In genomic region chr16:68229431-68230175, GRCh38 we compare ENCODE assay signal across 1 cellular context.
TF ChIP-seq lines count a peak whose summit lies in the region.

No MANE protein-coding gene starts in this region.

TF ChIP-seq in HepG2, 621 proteins besides CTCF, POLR2A, EP300 and RAD21 (continues in another document):
- no peak; the same call in 1 of the 2 replicates for TF ChIP-seq BCL6 (CRISPR knock-in tag; IDR thresholded peaks at IDR 0.05)
- TF ChIP-seq ZBTB7A (CRISPR knock-in tag; IDR thresholded peaks at IDR 0.05) = no peak
- TF ChIP-seq ZBTB8A (CRISPR knock-in tag; IDR thresholded peaks at IDR 0.05; ENCODE audit: borderline replicate concordance, low read depth) = no peak
- no peak for TF ChIP-seq KDM2A (CRISPR knock-in tag; IDR thresholded peaks at IDR 0.05; ENCODE audit: borderline replicate concordance, low read depth)
- no peak for TF ChIP-seq ZNF556 (CRISPR knock-in tag; IDR thresholded peaks at IDR 0.05; ENCODE audit: borderline replicate concordance)
- TF ChIP-seq ZNF572 (CRISPR knock-in tag; IDR thresholded peaks at IDR 0.05) = 0 out of 2 replicates have a peak, but pooled peaks have one; percentile 49
- TF ChIP-seq KLF9 (CRISPR knock-in tag; IDR thresholded peaks at IDR 0.05; ENCODE audit: low read depth) = no peak
- 0 out of 2 replicates have a peak, but pooled peaks have one; percentile 8 for TF ChIP-seq CBX5 (CRISPR knock-in tag; IDR thresholded peaks at IDR 0.05; ENCODE audit: borderline replicate concordance)
- TF ChIP-seq ZNF761 (CRISPR knock-in tag; conservative IDR thresholded peaks at IDR 0.05) = no peak
- no peak for TF ChIP-seq RORA (CRISPR knock-in tag; IDR thresholded peaks at IDR 0.05)
- TF ChIP-seq, protein P1, sequence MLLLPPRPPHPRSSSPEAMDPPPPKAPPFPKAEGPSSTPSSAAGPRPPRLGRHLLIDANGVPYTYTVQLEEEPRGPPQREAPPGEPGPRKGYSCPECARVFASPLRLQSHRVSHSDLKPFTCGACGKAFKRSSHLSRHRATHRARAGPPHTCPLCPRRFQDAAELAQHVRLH (CRISPR knock-in tag; IDR thresholded peaks at IDR 0.05; ENCODE audit: borderline replicate concordance, low read depth) = 0 out of 2 replicates have a peak, but pooled peaks have one; percentile 31
- peak; percentile 22; the same call in 1 of the 2 replicates for TF ChIP-seq ZFY (CRISPR knock-in tag; IDR thresholded peaks at IDR 0.05)
- TF ChIP-seq, protein P2, sequence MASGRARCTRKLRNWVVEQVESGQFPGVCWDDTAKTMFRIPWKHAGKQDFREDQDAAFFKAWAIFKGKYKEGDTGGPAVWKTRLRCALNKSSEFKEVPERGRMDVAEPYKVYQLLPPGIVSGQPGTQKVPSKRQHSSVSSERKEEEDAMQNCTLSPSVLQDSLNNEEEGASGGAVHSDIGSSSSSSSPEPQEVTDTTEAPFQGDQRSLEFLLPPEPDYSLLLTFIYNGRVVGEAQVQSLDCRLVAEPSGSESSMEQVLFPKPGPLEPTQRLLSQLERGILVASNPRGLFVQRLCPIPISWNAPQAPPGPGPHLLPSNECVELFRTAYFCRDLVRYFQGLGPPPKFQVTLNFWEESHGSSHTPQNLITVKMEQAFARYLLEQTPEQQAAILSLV (CRISPR knock-in tag; IDR thresholded peaks at IDR 0.05; ENCODE audit: borderline replicate concordance) = 0 out of 2 replicates have a peak, but pooled peaks have one; percentile 21
- TF ChIP-seq ZFP91 (CRISPR knock-in tag; IDR thresholded peaks at IDR 0.05; ENCODE audit: borderline replicate concordance) = peak; percentile 39; the same call in 1 of the 2 replicates
- TF ChIP-seq ZNF614 (CRISPR knock-in tag; IDR thresholded peaks at IDR 0.05; ENCODE audit: borderline replicate concordance) = 0 out of 2 replicates have a peak, but pooled peaks have one; percentile 20
- TF ChIP-seq HNRNPK (IDR thresholded peaks at IDR 0.05; ENCODE audit: low read depth, low read length, poor library complexity, severe bottlenecking) = no peak
- TF ChIP-seq ZNF746 (CRISPR knock-in tag; IDR thresholded peaks at IDR 0.05) = no peak
- no peak for TF ChIP-seq NCOA1 (CRISPR knock-in tag; IDR thresholded peaks at IDR 0.05)
- 0 out of 2 replicates have a peak, but pooled peaks have one; percentile 15 for TF ChIP-seq SSRP1 (CRISPR knock-in tag; IDR thresholded peaks at IDR 0.05)
- TF ChIP-seq RBAK (CRISPR knock-in tag; IDR thresholded peaks at IDR 0.05) = no peak
- TF ChIP-seq ZNF574 (CRISPR knock-in tag; IDR thresholded peaks at IDR 0.05) = peak; percentile 20; the same call in 1 of the 2 replicates
- no peak for TF ChIP-seq ELF1 (CRISPR knock-in tag; IDR thresholded peaks at IDR 0.05)
- TF ChIP-seq MAZ (IDR thresholded peaks at IDR 0.05; ENCODE audit: borderline replicate concordance, low read depth, low read length) = no peak
- no peak for TF ChIP-seq MAZ (CRISPR knock-in tag; IDR thresholded peaks at IDR 0.05; ENCODE audit: low read depth)
- no peak for TF ChIP-seq RARG (CRISPR knock-in tag; IDR thresholded peaks at IDR 0.05; ENCODE audit: low read depth)
- TF ChIP-seq ASH2L (IDR thresholded peaks at IDR 0.05; ENCODE audit: insufficient read length, low read depth, low read length) = peak; percentile 20
- TF ChIP-seq, protein P3, sequence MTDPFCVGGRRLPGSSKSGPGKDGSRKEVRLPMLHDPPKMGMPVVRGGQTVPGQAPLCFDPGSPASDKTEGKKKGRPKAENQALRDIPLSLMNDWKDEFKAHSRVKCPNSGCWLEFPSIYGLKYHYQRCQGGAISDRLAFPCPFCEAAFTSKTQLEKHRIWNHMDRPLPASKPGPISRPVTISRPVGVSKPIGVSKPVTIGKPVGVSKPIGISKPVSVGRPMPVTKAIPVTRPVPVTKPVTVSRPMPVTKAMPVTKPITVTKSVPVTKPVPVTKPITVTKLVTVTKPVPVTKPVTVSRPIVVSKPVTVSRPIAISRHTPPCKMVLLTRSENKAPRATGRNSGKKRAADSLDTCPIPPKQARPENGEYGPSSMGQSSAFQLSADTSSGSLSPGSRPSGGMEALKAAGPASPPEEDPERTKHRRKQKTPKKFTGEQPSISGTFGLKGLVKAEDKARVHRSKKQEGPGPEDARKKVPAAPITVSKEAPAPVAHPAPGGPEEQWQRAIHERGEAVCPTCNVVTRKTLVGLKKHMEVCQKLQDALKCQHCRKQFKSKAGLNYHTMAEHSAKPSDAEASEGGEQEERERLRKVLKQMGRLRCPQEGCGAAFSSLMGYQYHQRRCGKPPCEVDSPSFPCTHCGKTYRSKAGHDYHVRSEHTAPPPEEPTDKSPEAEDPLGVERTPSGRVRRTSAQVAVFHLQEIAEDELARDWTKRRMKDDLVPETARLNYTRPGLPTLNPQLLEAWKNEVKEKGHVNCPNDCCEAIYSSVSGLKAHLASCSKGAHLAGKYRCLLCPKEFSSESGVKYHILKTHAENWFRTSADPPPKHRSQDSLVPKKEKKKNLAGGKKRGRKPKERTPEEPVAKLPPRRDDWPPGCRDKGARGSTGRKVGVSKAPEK (CRISPR knock-in tag; IDR thresholded peaks at IDR 0.05; ENCODE audit: borderline replicate concordance) = no peak
- peak; percentile 77 for TF ChIP-seq RBM22 (optimal IDR thresholded peaks at IDR 0.05; ENCODE audit: low read length)
- TF ChIP-seq STAG1 (CRISPR knock-in tag; IDR thresholded peaks at IDR 0.05) = peak; percentile 82
- 0 out of 2 replicates have a peak, but pooled peaks have one; percentile 40 for TF ChIP-seq PPARG (CRISPR knock-in tag; conservative IDR thresholded peaks at IDR 0.05)
- TF ChIP-seq ZNF501 (CRISPR knock-in tag; IDR thresholded peaks at IDR 0.05) = peak; percentile 16; the same call in 1 of the 2 replicates
- peak; percentile 64; the same call in 1 of the 2 replicates for TF ChIP-seq ZSCAN9 (CRISPR knock-in tag; IDR thresholded peaks at IDR 0.05; ENCODE audit: borderline replicate concordance)
- 0 out of 2 replicates have a peak, but pooled peaks have one; percentile 20 for TF ChIP-seq POLR2AphosphoS2 (IDR thresholded peaks at IDR 0.05; ENCODE audit: low read depth, low read length)
- TF ChIP-seq THAP8 (CRISPR knock-in tag; IDR thresholded peaks at IDR 0.05; ENCODE audit: borderline replicate concordance) = no peak
- 0 out of 2 replicates have a peak, but pooled peaks have one; percentile 31 for TF ChIP-seq ZNF331 (CRISPR knock-in tag; IDR thresholded peaks at IDR 0.05)
- TF ChIP-seq PAX8 (CRISPR knock-in tag; IDR thresholded peaks at IDR 0.05; ENCODE audit: borderline replicate concordance) = no peak
- no peak for TF ChIP-seq GTF2F1 (IDR thresholded peaks at IDR 0.05; ENCODE audit: low read length)
- 0 out of 2 replicates have a peak, but pooled peaks have one; percentile 38 for TF ChIP-seq HNF1B (CRISPR knock-in tag; IDR thresholded peaks at IDR 0.05)
- no peak for TF ChIP-seq TEAD2 (CRISPR knock-in tag; IDR thresholded peaks at IDR 0.05)
- TF ChIP-seq SMC3 (IDR thresholded peaks at IDR 0.05; ENCODE audit: low read length) = peak; percentile 74
- no peak for TF ChIP-seq CHCHD3 (CRISPR knock-in tag; IDR thresholded peaks at IDR 0.05)
- TF ChIP-seq ZNF792 (CRISPR knock-in tag; IDR thresholded peaks at IDR 0.05) = no peak
- peak; percentile 45; the same call in 1 of the 2 replicates for TF ChIP-seq SIN3B (IDR thresholded peaks at IDR 0.05; ENCODE audit: low read length)
- TF ChIP-seq ZNF263 (CRISPR knock-in tag; IDR thresholded peaks at IDR 0.05) = peak; percentile 83
- TF ChIP-seq, protein P4, sequence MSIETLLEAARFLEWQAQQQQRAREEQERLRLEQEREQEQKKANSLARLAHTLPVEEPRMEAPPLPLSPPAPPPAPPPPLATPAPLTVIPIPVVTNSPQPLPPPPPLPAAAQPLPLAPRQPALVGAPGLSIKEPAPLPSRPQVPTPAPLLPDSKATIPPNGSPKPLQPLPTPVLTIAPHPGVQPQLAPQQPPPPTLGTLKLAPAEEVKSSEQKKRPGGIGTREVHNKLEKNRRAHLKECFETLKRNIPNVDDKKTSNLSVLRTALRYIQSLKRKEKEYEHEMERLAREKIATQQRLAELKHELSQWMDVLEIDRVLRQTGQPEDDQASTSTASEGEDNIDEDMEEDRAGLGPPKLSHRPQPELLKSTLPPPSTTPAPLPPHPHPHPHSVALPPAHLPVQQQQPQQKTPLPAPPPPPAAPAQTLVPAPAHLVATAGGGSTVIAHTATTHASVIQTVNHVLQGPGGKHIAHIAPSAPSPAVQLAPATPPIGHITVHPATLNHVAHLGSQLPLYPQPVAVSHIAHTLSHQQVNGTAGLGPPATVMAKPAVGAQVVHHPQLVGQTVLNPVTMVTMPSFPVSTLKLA (IDR thresholded peaks at IDR 0.05) = no peak
- TF ChIP-seq ZNF232 (CRISPR knock-in tag; IDR thresholded peaks at IDR 0.05; ENCODE audit: borderline replicate concordance) = 0 out of 2 replicates have a peak, but pooled peaks have one; percentile 40
- TF ChIP-seq, protein P5, sequence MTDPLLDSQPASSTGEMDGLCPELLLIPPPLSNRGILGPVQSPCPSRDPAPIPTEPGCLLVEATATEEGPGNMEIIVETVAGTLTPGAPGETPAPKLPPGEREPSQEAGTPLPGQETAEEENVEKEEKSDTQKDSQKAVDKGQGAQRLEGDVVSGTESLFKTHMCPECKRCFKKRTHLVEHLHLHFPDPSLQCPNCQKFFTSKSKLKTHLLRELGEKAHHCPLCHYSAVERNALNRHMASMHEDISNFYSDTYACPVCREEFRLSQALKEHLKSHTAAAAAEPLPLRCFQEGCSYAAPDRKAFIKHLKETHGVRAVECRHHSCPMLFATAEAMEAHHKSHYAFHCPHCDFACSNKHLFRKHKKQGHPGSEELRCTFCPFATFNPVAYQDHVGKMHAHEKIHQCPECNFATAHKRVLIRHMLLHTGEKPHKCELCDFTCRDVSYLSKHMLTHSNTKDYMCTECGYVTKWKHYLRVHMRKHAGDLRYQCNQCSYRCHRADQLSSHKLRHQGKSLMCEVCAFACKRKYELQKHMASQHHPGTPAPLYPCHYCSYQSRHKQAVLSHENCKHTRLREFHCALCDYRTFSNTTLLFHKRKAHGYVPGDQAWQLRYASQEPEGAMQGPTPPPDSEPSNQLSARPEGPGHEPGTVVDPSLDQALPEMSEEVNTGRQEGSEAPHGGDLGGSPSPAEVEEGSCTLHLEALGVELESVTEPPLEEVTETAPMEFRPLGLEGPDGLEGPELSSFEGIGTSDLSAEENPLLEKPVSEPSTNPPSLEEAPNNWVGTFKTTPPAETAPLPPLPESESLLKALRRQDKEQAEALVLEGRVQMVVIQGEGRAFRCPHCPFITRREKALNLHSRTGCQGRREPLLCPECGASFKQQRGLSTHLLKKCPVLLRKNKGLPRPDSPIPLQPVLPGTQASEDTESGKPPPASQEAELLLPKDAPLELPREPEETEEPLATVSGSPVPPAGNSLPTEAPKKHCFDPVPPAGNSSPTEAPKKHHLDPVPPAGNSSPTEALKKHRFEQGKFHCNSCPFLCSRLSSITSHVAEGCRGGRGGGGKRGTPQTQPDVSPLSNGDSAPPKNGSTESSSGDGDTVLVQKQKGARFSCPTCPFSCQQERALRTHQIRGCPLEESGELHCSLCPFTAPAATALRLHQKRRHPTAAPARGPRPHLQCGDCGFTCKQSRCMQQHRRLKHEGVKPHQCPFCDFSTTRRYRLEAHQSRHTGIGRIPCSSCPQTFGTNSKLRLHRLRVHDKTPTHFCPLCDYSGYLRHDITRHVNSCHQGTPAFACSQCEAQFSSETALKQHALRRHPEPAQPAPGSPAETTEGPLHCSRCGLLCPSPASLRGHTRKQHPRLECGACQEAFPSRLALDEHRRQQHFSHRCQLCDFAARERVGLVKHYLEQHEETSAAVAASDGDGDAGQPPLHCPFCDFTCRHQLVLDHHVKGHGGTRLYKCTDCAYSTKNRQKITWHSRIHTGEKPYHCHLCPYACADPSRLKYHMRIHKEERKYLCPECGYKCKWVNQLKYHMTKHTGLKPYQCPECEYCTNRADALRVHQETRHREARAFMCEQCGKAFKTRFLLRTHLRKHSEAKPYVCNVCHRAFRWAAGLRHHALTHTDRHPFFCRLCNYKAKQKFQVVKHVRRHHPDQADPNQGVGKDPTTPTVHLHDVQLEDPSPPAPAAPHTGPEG (CRISPR knock-in tag; IDR thresholded peaks at IDR 0.05) = no peak
